In the genomic region with DNA sequence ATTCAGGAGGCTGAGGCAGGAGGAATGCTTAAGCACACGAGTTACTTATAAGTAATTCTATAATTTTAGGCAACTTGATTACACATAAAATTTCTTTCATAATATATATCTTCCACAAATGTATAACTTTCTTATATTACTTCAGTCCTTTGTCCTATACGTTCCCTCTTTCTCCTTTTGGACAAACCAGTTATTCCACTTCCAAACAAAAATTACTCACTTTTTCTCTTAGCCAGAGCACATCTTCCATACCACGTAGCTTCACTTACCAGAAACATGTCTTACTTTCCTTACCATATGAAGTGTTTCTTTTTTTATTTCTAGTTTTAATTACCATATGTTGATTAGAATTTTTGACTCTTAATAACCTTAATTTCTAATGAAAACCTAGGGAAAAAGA, we compare ENCODE assay signal across 21 cellular contexts.
DNase-seq lines count a peak whose midpoint lies in the region; ATAC-seq, FAIRE-seq and TF ChIP-seq lines count a peak whose summit lies in the region.
"Had no signal": no experiment of that assay in that cellular context is flagged by ENCODE, and none has a peak within 500 bp of the region (broad histone marks: within the 10 kb centered on the region; RNA-seq: fewer than 3 reads in every experiment).

No MANE protein-coding gene starts in this region.

- H2AFZ ChIP-seq in GM23248 = no peak overlapping the region

- H3K27ac Mint-ChIP-seq in activated naive CD4-positive, alpha-beta T cell treated with anti-CD3 and anti-CD28 coated beads, Interleukin-2, amount 50 U/mL, for 24 hours = peak overlapping the region; percentile 14
- H3K27ac Mint-ChIP-seq: B cell; CD4-positive, alpha-beta T cell; CD8-positive, alpha-beta T cell had no signal

- intact Hi-C loops in pancreas (cut with DNase I) = no loop called here

- ATAC-seq in foreskin keratinocyte (peak; percentile 47), pancreas (no peak)
- ATAC-seq: A549; CD8-positive, alpha-beta T cell had no signal

- DNase-seq in activated naive CD4-positive, alpha-beta T cell treated with anti-CD3 and anti-CD28 coated beads, Interleukin-2, amount 50 U/mL, for 16 hours = no peak
- DNase-seq in bronchial epithelial cell (ENCODE audit: low read depth) (peak; percentile 22), foreskin keratinocyte (peak in 1 of 2 donors; percentile 9), GM23248 (no peak), pancreas (no peak)
- DNase-seq: AML-193; Caco-2; Calu3; CD4-positive, alpha-beta T cell; CD8-positive, alpha-beta T cell; DMS79 treated with DMSO at 0.1 percent for 48 hours; GF-D8 had no signal

- TF ChIP-seq CTCF in bronchial epithelial cell (IDR thresholded peaks at IDR 0.05; ENCODE audit: insufficient read depth, low read length, severe bottlenecking) (no peak), foreskin keratinocyte (conservative IDR thresholded peaks at IDR 0.05) (no peak), pancreas (IDR thresholded peaks at IDR 0.05) (no peak)

- H3K27ac ChIP-seq in foreskin keratinocyte (no peak overlapping the region), GM23248 (no peak overlapping the region), pancreas (no peak overlapping the region)
- H3K27ac ChIP-seq: 22Rv1; A549; BLaER1 treated with 17β-estradiol and CSF1 and Interleukin-3, amounts not matched to agents 10 nM and 100 nM; C4-2B had no signal

- no peaks in the 10 kb centered on the region for H3K4me1 ChIP-seq in foreskin keratinocyte
- peaks cover 17% of the 10 kb centered on the region for H3K4me1 ChIP-seq in GM23248 (ENCODE audit: insufficient read depth)
- no peaks in the 10 kb centered on the region for H3K4me1 ChIP-seq in pancreas
- H3K4me1 ChIP-seq: A549; BLaER1 treated with 17β-estradiol and CSF1 and Interleukin-3, amounts not matched to agents 10 nM and 100 nM had no signal

- H3K79me2 ChIP-seq in GM23248 (ENCODE audit: insufficient read depth) = no peaks in the 10 kb centered on the region

- no peak overlapping the region for H3K4me3 Mint-ChIP-seq in activated naive CD4-positive, alpha-beta T cell treated with anti-CD3 and anti-CD28 coated beads, Interleukin-2, amount 50 U/mL, for 24 hours
- H3K4me3 Mint-ChIP-seq: B cell; CD4-positive, alpha-beta T cell; CD8-positive, alpha-beta T cell had no signal

- H3K27me3 Mint-ChIP-seq in activated naive CD4-positive, alpha-beta T cell treated with anti-CD3 and anti-CD28 coated beads, Interleukin-2, amount 50 U/mL, for 24 hours = peaks cover 3% of the 10 kb centered on the region
- H3K27me3 Mint-ChIP-seq: CD4-positive, alpha-beta T cell had no signal

- H3K36me3 ChIP-seq in bronchial epithelial cell (ENCODE audit: control insufficient read depth, insufficient read depth, low read length) (no peaks in the 10 kb centered on the region), GM23248 (ENCODE audit: low read depth) (no peaks in the 10 kb centered on the region), pancreas (no peaks in the 10 kb centered on the region)
- H3K36me3 ChIP-seq: BLaER1 treated with 17β-estradiol and CSF1 and Interleukin-3, amounts not matched to agents 10 nM and 100 nM had no signal

- H3K36me3 Mint-ChIP-seq in activated naive CD4-positive, alpha-beta T cell treated with anti-CD3 and anti-CD28 coated beads, Interleukin-2, amount 50 U/mL, for 24 hours = no peaks in the 10 kb centered on the region
- H3K36me3 Mint-ChIP-seq: CD8-positive, alpha-beta T cell had no signal

- no peaks in the 10 kb centered on the region for H3K4me1 Mint-ChIP-seq in activated naive CD4-positive, alpha-beta T cell treated with anti-CD3 and anti-CD28 coated beads, Interleukin-2, amount 50 U/mL, for 24 hours
- H3K4me1 Mint-ChIP-seq: B cell had no signal

- H3K9me2 ChIP-seq in GM23248 (ENCODE audit: insufficient read depth) = no peaks in the 10 kb centered on the region

- H4K20me1 ChIP-seq in GM23248 (ENCODE audit: insufficient read depth) = no peaks in the 10 kb centered on the region
- H4K20me1 ChIP-seq: BLaER1 treated with 17β-estradiol and CSF1 and Interleukin-3, amounts not matched to agents 10 nM and 100 nM had no signal

- in situ Hi-C loops in GM23248 (cut with MboI) = no loop called here

- H3K9ac ChIP-seq in GM23248 = no peak overlapping the region
- H3K9ac ChIP-seq: BLaER1 treated with 17β-estradiol and CSF1 and Interleukin-3, amounts not matched to agents 10 nM and 100 nM had no signal

- H3K9me3 ChIP-seq in GM23248 (ENCODE audit: low read depth) (no peaks in the 10 kb centered on the region), pancreas (no peaks in the 10 kb centered on the region)
- H3K9me3 ChIP-seq: A549 had no signal

- 73 to 75% methylated on average over 3 of the region's 3 CpGs for WGBS in GM23248 (ENCODE audit: low coverage in 1 of 2, low lambda C conversion rate in 2 of 2, missing lambda C conversion rate in 2 of 2), 2 experiments
- 33 to 42% methylated on average over 3 of the region's 3 CpGs for WGBS in pancreas, 2 donors

- FAIRE-seq in bronchial epithelial cell (lab: Jason Lieb, UNC) = no peak
- no peak for FAIRE-seq in pancreas (lab: Jason Lieb, UNC)
- FAIRE-seq: A549, D721Med, GM12891, GM19239 had no signal

- H3K4me3 ChIP-seq in bronchial epithelial cell (ENCODE audit: low read depth, low read length) (no peak overlapping the region), GM23248 (no peak overlapping the region), pancreas (no peak overlapping the region)
- H3K4me3 ChIP-seq: A549; BLaER1 treated with 17β-estradiol and CSF1 and Interleukin-3, amounts not matched to agents 10 nM and 100 nM had no signal

- H3K27me3 ChIP-seq in bronchial epithelial cell (ENCODE audit: control insufficient read depth, insufficient read depth, low read length) = no peaks in the 10 kb centered on the region
- no peaks in the 10 kb centered on the region for H3K27me3 ChIP-seq in foreskin keratinocyte
- H3K27me3 ChIP-seq in GM23248 (replicated peaks; ENCODE audit: insufficient read depth) = no peaks in the 10 kb centered on the region
- H3K27me3 ChIP-seq in pancreas = no peaks in the 10 kb centered on the region
- H3K27me3 ChIP-seq: BLaER1 treated with 17β-estradiol and CSF1 and Interleukin-3, amounts not matched to agents 10 nM and 100 nM had no signal

- H3F3A ChIP-seq in GM23248 (ENCODE audit: insufficient read depth) = peaks cover 9% of the 10 kb centered on the region; the same call in 1 of the 2 replicates

- H3K9me3 Mint-ChIP-seq in activated naive CD4-positive, alpha-beta T cell treated with anti-CD3 and anti-CD28 coated beads, Interleukin-2, amount 50 U/mL, for 24 hours = peaks cover 5% of the 10 kb centered on the region
- H3K9me3 Mint-ChIP-seq: CD4-positive, alpha-beta T cell; CD8-positive, alpha-beta T cell had no signal

- H3K4me2 ChIP-seq in GM23248 (ENCODE audit: unreplicated experiment) = no peak overlapping the region
- H3K4me2 ChIP-seq: A549; BLaER1 treated with 17β-estradiol and CSF1 and Interleukin-3, amounts not matched to agents 10 nM and 100 nM had no signal
